ENCODE assay signal across 18 cellular contexts in the genomic region with DNA sequence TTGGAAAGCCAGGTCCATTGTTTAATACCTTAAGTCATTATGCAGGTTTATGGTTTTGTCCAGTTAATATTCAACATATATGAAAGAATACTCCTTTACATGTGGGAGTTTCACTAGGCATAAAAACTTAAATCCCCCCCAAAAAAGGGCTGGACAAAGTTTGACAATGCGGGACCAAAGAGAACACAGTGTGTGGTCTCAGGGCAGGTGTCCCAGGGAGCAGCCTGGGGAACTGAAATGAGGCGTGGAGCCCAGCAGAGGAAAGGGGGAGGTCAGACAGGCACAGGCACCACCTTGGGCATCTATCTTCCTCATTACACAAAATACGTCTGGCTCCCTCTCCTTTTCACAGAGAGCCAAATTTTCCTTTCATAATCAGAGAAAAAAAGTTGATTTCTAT. TPM values are rescaled to one million over a fixed set of nuclear protein-coding genes. Genes with fewer than 3 reads are reported as not detected.
DNase-seq lines count a peak whose midpoint lies in the region; ATAC-seq and TF ChIP-seq lines count a peak whose summit lies in the region.
"Had no signal": no experiment of that assay in that cellular context is flagged by ENCODE, and none has a peak within 500 bp of the region (broad histone marks: within the 10 kb centered on the region; RNA-seq: fewer than 3 reads in every experiment).

No MANE protein-coding gene starts in this region.

- H3K4me3 ChIP-seq in heart right ventricle: no peak overlapping the region
- no peak overlapping the region for H3K4me3 ChIP-seq in smooth muscle cell
- H3K4me3 ChIP-seq: A549, BLaER1, PC-9, SJSA1 had no signal

- H3K9me3 Mint-ChIP-seq in WTC11: no peaks in the 10 kb centered on the region
- H3K9me3 Mint-ChIP-seq in type B pancreatic cell: no peaks in the 10 kb centered on the region
- H3K9me3 Mint-ChIP-seq: CD8-positive, alpha-beta T cell had no signal

- no peak for ATAC-seq in heart right ventricle
- no peak for ATAC-seq in Right ventricle myocardium superior (ENCODE audit: poor library complexity)
- peak; percentile 73 for ATAC-seq in WTC11
- ATAC-seq: A549; CD8-positive, alpha-beta T cell had no signal

- no peak overlapping the region for H3K9ac ChIP-seq in smooth muscle cell (ENCODE audit: low read depth)
- H3K9ac ChIP-seq: BLaER1 had no signal

- CTCF ChIA-PET in WTC11 (lab: Charles Lee): no interaction called here

- H3K4me1 Mint-ChIP-seq in WTC11 (peaks cover 9% of the 10 kb centered on the region), type B pancreatic cell (ENCODE audit: unreplicated experiment) (no peaks in the 10 kb centered on the region)

- H3K27ac ChIP-seq in heart right ventricle: peak overlapping the region in 8 of 10 donors; percentile 50 to 91 (median 84)
- no peak overlapping the region for H3K27ac ChIP-seq in smooth muscle cell (ENCODE audit: low read depth)
- H3K27ac ChIP-seq: A549, BLaER1, PC-9, SJSA1 had no signal

- TF ChIP-seq CTCF in heart right ventricle (IDR thresholded peaks at IDR 0.05): no peak
- TF ChIP-seq CTCF in WTC11 (IDR thresholded peaks at IDR 0.05): no peak
- TF ChIP-seq CTCF in type B pancreatic cell (conservative IDR thresholded peaks at IDR 0.05): no peak
- TF ChIP-seq CTCF in smooth muscle cell (IDR thresholded peaks at IDR 0.05; ENCODE audit: borderline replicate concordance, insufficient read depth, poor library complexity, severe bottlenecking): no peak

- no peaks in the 10 kb centered on the region for H4K20me1 ChIP-seq in smooth muscle cell (ENCODE audit: low read depth)
- H4K20me1 ChIP-seq: BLaER1 had no signal

- H3K4me2 ChIP-seq in smooth muscle cell: no peak overlapping the region
- H3K4me2 ChIP-seq: A549, BLaER1, PC-9 had no signal

- H3K27me3 ChIP-seq in heart right ventricle (no peaks in the 10 kb centered on the region), smooth muscle cell (ENCODE audit: low read depth) (no peaks in the 10 kb centered on the region)
- H3K27me3 ChIP-seq: BLaER1, SJSA1 had no signal

- POLR2A ChIA-PET in WTC11 (lab: Charles Lee): no interaction called here

- 55 to 58% methylated on average over 3 of the region's 3 CpGs for WGBS in heart right ventricle, 2 donors
- 91% methylated on average over 3 of the region's 3 CpGs for WGBS in smooth muscle cell (ENCODE audit: low lambda C conversion rate)

- H3K27ac Mint-ChIP-seq in WTC11 (no peak overlapping the region), type B pancreatic cell (peak overlapping the region; percentile 3)
- H3K27ac Mint-ChIP-seq: CD8-positive, alpha-beta T cell; HFFc6 had no signal

- peaks cover 20% of the 10 kb centered on the region for H3K36me3 Mint-ChIP-seq in WTC11
- H3K36me3 Mint-ChIP-seq in type B pancreatic cell: peaks cover 35% of the 10 kb centered on the region
- H3K36me3 Mint-ChIP-seq: CD8-positive, alpha-beta T cell had no signal

- H3K9me3 ChIP-seq in heart right ventricle: no peaks in the 10 kb centered on the region
- H3K9me3 ChIP-seq in smooth muscle cell (replicated peaks; ENCODE audit: low read depth): no peaks in the 10 kb centered on the region
- H3K9me3 ChIP-seq: A549, BLaER1, SJSA1 had no signal

- peaks cover 42% of the 10 kb centered on the region for H3K79me2 ChIP-seq in smooth muscle cell (ENCODE audit: low read depth)

- H3F3A ChIP-seq in smooth muscle cell (ENCODE audit: low read depth): peaks cover 4% of the 10 kb centered on the region

- DNase-seq in heart right ventricle (no peak), Right ventricle myocardium superior (no peak), WTC11 (ENCODE audit: low spot score) (no peak), left kidney (ENCODE audit: low read depth, low spot score) (peak; percentile 34), type B pancreatic cell (ENCODE audit: extremely low spot score, unreplicated experiment) (no peak), erythroblast (lab: John Stamatoyannopoulos, UW) (no peak), smooth muscle cell (lab: John Stamatoyannopoulos, UW; ENCODE audit: unreplicated experiment) (no peak)
- DNase-seq: CD8-positive, alpha-beta T cell; DMS53; HFFc6; NCI-H1105 treated with DMSO at 0.1 percent for 48 hours; NCI-H1694 treated with DMSO at 0.1 percent for 48 hours; NCI-H226; NCI-H524 treated with DMSO at 0.1 percent for 48 hours; PC-9 had no signal

- TF ChIP-seq POLR2A in erythroblast (IDR thresholded peaks at IDR 0.05; ENCODE audit: low read length): no peak

- intact Hi-C loops in heart right ventricle (cut with DNase I): no loop called here
- intact Hi-C loops in Right ventricle myocardium superior (cut with DNase I): loop anchor here (10.0 kb wide), 1 partner anchor 49 kb away; no protein-coding TSS in a partner anchor

- H3K4me3 Mint-ChIP-seq in WTC11: no peak overlapping the region
- H3K4me3 Mint-ChIP-seq in type B pancreatic cell: no peak overlapping the region
- H3K4me3 Mint-ChIP-seq: CD8-positive, alpha-beta T cell; HFFc6 had no signal

- no peak overlapping the region for H2AFZ ChIP-seq in smooth muscle cell (ENCODE audit: low read depth)
- H2AFZ ChIP-seq: PC-9 had no signal

- H3K27me3 Mint-ChIP-seq in WTC11 (ENCODE audit: low read depth): no peaks in the 10 kb centered on the region
- no peaks in the 10 kb centered on the region for H3K27me3 Mint-ChIP-seq in type B pancreatic cell

- peaks cover 0 to 7% (median 0%) of the 10 kb centered on the region in 9 donors for H3K36me3 ChIP-seq in heart right ventricle
- H3K36me3 ChIP-seq in smooth muscle cell (ENCODE audit: low read depth): no peaks in the 10 kb centered on the region
- H3K36me3 ChIP-seq: BLaER1 had no signal

- H3K4me1 ChIP-seq in heart right ventricle (peaks cover 0 to 91% (median 27%) of the 10 kb centered on the region in 9 donors), smooth muscle cell (ENCODE audit: low read depth) (peaks cover 4% of the 10 kb centered on the region)
- H3K4me1 ChIP-seq: A549, BLaER1, SJSA1 had no signal

TF ChIP-seq in WTC11, 78 proteins besides CTCF, POLR2A, EP300 and RAD21:
- TF ChIP-seq, protein P1, sequence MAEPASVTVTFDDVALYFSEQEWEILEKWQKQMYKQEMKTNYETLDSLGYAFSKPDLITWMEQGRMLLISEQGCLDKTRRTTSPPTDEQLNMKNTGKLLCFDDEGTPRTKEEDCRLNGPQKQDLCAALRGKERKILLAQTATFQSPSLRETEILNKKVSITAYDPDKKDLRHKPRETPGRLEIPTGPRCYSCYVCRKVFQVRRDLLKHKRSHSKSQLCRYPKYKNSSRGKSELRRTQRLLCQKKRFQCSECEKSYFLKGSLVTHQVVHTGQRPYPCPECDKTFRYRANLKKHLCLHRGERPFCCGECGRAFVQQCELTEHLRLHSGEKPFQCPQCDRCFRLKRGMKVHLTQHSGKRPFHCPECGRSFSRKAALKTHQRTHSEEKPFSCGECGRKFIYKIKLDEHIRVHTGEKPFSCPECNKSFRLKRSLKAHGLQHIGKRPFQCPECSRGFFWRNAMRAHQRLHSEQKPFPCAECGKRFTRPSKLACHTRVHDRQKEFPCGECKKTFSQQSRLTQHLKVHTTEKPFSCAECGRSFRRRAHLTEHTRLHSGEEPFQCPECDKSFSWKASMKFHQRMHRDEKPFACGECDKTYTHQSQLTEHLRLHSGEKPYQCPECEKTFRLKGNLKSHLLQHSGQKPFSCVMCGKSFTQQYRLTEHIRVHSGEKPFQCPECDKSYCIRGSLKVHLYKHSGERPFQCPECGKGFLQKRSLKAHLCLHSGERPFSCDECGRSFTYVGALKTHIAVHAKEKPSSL (CRISPR knock-in tag; conservative IDR thresholded peaks at IDR 0.05): no peak
- no peak for TF ChIP-seq TP53 (CRISPR knock-in tag; IDR thresholded peaks at IDR 0.05)
- no peak for TF ChIP-seq TEAD1 (CRISPR knock-in tag; IDR thresholded peaks at IDR 0.05)
- no peak for TF ChIP-seq ESRRA (CRISPR knock-in tag; IDR thresholded peaks at IDR 0.05; ENCODE audit: borderline replicate concordance)
- TF ChIP-seq ZNF423 (CRISPR knock-in tag; IDR thresholded peaks at IDR 0.05): no peak
- no peak for TF ChIP-seq NR2C2 (CRISPR knock-in tag; IDR thresholded peaks at IDR 0.05)
- no peak for TF ChIP-seq FOXJ3 (CRISPR knock-in tag; IDR thresholded peaks at IDR 0.05; ENCODE audit: borderline replicate concordance)
- no peak for TF ChIP-seq ZNF219 (CRISPR knock-in tag; IDR thresholded peaks at IDR 0.05; ENCODE audit: borderline replicate concordance)
- TF ChIP-seq, protein P2, sequence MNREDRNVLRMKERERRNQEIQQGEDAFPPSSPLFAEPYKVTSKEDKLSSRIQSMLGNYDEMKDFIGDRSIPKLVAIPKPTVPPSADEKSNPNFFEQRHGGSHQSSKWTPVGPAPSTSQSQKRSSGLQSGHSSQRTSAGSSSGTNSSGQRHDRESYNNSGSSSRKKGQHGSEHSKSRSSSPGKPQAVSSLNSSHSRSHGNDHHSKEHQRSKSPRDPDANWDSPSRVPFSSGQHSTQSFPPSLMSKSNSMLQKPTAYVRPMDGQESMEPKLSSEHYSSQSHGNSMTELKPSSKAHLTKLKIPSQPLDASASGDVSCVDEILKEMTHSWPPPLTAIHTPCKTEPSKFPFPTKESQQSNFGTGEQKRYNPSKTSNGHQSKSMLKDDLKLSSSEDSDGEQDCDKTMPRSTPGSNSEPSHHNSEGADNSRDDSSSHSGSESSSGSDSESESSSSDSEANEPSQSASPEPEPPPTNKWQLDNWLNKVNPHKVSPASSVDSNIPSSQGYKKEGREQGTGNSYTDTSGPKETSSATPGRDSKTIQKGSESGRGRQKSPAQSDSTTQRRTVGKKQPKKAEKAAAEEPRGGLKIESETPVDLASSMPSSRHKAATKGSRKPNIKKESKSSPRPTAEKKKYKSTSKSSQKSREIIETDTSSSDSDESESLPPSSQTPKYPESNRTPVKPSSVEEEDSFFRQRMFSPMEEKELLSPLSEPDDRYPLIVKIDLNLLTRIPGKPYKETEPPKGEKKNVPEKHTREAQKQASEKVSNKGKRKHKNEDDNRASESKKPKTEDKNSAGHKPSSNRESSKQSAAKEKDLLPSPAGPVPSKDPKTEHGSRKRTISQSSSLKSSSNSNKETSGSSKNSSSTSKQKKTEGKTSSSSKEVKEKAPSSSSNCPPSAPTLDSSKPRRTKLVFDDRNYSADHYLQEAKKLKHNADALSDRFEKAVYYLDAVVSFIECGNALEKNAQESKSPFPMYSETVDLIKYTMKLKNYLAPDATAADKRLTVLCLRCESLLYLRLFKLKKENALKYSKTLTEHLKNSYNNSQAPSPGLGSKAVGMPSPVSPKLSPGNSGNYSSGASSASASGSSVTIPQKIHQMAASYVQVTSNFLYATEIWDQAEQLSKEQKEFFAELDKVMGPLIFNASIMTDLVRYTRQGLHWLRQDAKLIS (CRISPR knock-in tag; IDR thresholded peaks at IDR 0.05; ENCODE audit: borderline replicate concordance): no peak
- TF ChIP-seq NFATC4 (CRISPR knock-in tag; IDR thresholded peaks at IDR 0.05): no peak

RNA-seq across cellular contexts. Expression of a gene that starts 22.5 kb away (rescaled TPM):
- total RNA-seq in heart right ventricle: 100 to 1,000 TPM; 280 to 639 (median 425) TPM
- polyA plus RNA-seq in heart right ventricle: 100 to 1,000 TPM in 1 of 2 donors, 10 to 100 TPM in 1; 92.3 to 137 TPM
- total RNA-seq in Right ventricle myocardium superior: 400 TPM
- total RNA-seq in WTC11 (2021): 21.7 to 22.0 TPM (median 21.9 TPM) in 3 replicates
- total RNA-seq in type B pancreatic cell (ENCODE audit: low replicate concordance): 29.5 and 116 TPM in 2 replicates
- total RNA-seq in smooth muscle cell: 18.4 and 22.3 TPM in 2 replicates
- 7.3 and 21.5 TPM in 2 replicates for polyA plus RNA-seq in smooth muscle cell
- total RNA-seq: CD8-positive, alpha-beta T cell had no signal
